In the genomic region with DNA sequence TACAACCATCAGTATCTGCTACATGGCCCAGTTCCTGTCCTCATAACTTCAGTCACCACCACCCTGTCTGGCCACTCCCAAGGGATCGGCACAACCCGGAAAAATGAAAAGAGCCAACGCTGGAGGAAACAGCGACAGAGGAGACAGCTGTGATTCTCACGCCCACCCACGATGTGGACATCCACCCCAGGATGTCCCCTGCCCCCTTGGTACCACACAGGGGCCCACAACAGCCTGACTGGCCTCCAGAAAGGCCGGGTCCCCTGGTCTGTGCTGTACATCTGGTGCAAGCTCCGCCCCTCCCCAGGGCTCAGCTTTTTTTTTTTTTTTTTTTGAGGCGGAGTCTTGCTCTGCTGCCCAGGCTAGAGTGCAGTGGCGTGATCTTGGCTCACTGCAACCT, we compare ENCODE assay signal across 16 cellular contexts. TPM values are rescaled to one million over a fixed set of nuclear protein-coding genes. Genes with fewer than 3 reads are reported as not detected.
DNase-seq lines count a peak whose midpoint lies in the region; TF ChIP-seq lines count a peak whose summit lies in the region.
"Had no signal": no experiment of that assay in that cellular context is flagged by ENCODE, and none has a peak within 500 bp of the region (broad histone marks: within the 10 kb centered on the region; RNA-seq: fewer than 3 reads in every experiment).

No MANE protein-coding gene starts in this region.

- intact Hi-C loops in Caco-2 (cut with micrococcal nuclease; ENCODE audit: unreplicated experiment): no loop called here

- no peaks in the 10 kb centered on the region for H3K9me3 Mint-ChIP-seq in Caco-2 (ENCODE audit: unreplicated experiment)
- H3K9me3 Mint-ChIP-seq: CD4-positive, alpha-beta memory T cell had no signal

- no TSS peak for BruUV-seq in Caco-2 (replicated peaks; lab: Mats Ljungman, UMichigan)

- H3K4me2 ChIP-seq in Karpas-422 (ENCODE audit: low read depth, low read length, poor library complexity, severe bottlenecking) (no peak overlapping the region), fibroblast of lung (ENCODE audit: extremely low read depth, insufficient read depth, low read length) (no peak overlapping the region)
- H3K4me2 ChIP-seq: A549 had no signal

- no peaks in the 10 kb centered on the region for H3K9me2 ChIP-seq in Karpas-422 (replicated peaks; ENCODE audit: insufficient read depth, low read length)

- DNase-seq in Caco-2: no peak
- peak; percentile 77 for DNase-seq in Karpas-422
- no peak for DNase-seq in fibroblast of lung (ENCODE audit: low read depth in 2 of 2)
- no peak for DNase-seq in NCI-H1048 (lab: John Stamatoyannopoulos, UW)
- DNase-seq in T-helper 9 cell: no peak
- no peak for DNase-seq in activated effector memory CD4-positive, alpha-beta T cell treated with anti-CD3 and anti-CD28 coated beads, Interleukin-2, amount 50 U/mL, for 16 hours
- DNase-seq: CD4-positive, alpha-beta memory T cell; DMS79 treated with DMSO at 0.1 percent for 48 hours; GOT3; NCI-H146; NCI-H2081 treated with DMSO at 0.1 percent for 48 hours; NCI-H2227 treated with DMSO at 0.1 percent for 48 hours; NCI-H526 had no signal

- no peaks in the 10 kb centered on the region for H3K4me1 Mint-ChIP-seq in Caco-2 (ENCODE audit: low read depth, unreplicated experiment)

- no peaks in the 10 kb centered on the region for H3K27me3 Mint-ChIP-seq in Caco-2 (ENCODE audit: insufficient read depth, unreplicated experiment)
- H3K27me3 Mint-ChIP-seq: CD4-positive, alpha-beta memory T cell had no signal

- H2AFZ ChIP-seq in Karpas-422 (ENCODE audit: low read length) (no peak overlapping the region), fibroblast of lung (ENCODE audit: low read length) (peak overlapping the region; percentile 31)

- H4K20me1 ChIP-seq in Karpas-422 (ENCODE audit: insufficient read depth, low read depth, low read length) (no peaks in the 10 kb centered on the region), fibroblast of lung (ENCODE audit: control insufficient read depth, extremely low read depth, insufficient read depth, low read length) (no peaks in the 10 kb centered on the region)

- H3K9ac ChIP-seq in Karpas-422 (ENCODE audit: low read length) (no peak overlapping the region), fibroblast of lung (ENCODE audit: insufficient read depth, low read length) (no peak overlapping the region), rectal smooth muscle tissue (ENCODE audit: low read length) (no peak overlapping the region)

- H3K27ac Mint-ChIP-seq in Caco-2 (ENCODE audit: unreplicated experiment): peak overlapping the region; percentile 57

- H3K4me3 Mint-ChIP-seq in Caco-2 (ENCODE audit: unreplicated experiment): no peak overlapping the region
- H3K4me3 Mint-ChIP-seq: CD4-positive, alpha-beta memory T cell had no signal

- no peaks in the 10 kb centered on the region for H3K4me1 ChIP-seq in Caco-2
- peaks cover 27% of the 10 kb centered on the region for H3K4me1 ChIP-seq in Karpas-422 (ENCODE audit: low read length)
- peaks cover 6% of the 10 kb centered on the region for H3K4me1 ChIP-seq in fibroblast of lung (ENCODE audit: control insufficient read depth, extremely low read depth, insufficient read depth, low read length)
- no peaks in the 10 kb centered on the region for H3K4me1 ChIP-seq in rectal smooth muscle tissue (ENCODE audit: control insufficient read depth, insufficient read depth, low read length)

- no peak overlapping the region for H3K4me3 ChIP-seq in Caco-2 (ENCODE audit: low read depth, low read length)
- H3K4me3 ChIP-seq in Karpas-422 (ENCODE audit: low read length): no peak overlapping the region
- no peak overlapping the region for H3K4me3 ChIP-seq in fibroblast of lung (replicated peaks in 1 of 4; ENCODE audit: control extremely low read depth in 1 of 4, insufficient read depth in 1 of 4, low read depth in 3 of 4, low read length in 4 of 4)
- peak overlapping the region; percentile 50 for H3K4me3 ChIP-seq in rectal smooth muscle tissue (ENCODE audit: low read length)
- H3K4me3 ChIP-seq: A549, SK-N-MC had no signal

- CTCF ChIA-PET in Caco-2 (lab: Charles Lee): interaction anchor here (1.2 kb wide), 1 partner anchor 49 kb away, joined by 4 read pairs; no protein-coding TSS in a partner anchor

- H3K36me3 ChIP-seq in Caco-2 (ENCODE audit: control insufficient read depth, insufficient read depth, low read length): no peaks in the 10 kb centered on the region
- H3K36me3 ChIP-seq in Karpas-422 (ENCODE audit: insufficient read depth, low read length): peaks cover 8% of the 10 kb centered on the region; the same call in 1 of the 2 replicates
- H3K36me3 ChIP-seq in fibroblast of lung (ENCODE audit: control insufficient read depth, insufficient read depth, low read length): peaks cover 6% of the 10 kb centered on the region
- no peaks in the 10 kb centered on the region for H3K36me3 ChIP-seq in rectal smooth muscle tissue (ENCODE audit: control insufficient read depth, insufficient read depth, low read length)

- POLR2A ChIA-PET in Caco-2 (lab: Charles Lee): no interaction called here

- H3K9me3 ChIP-seq in Caco-2 (no peaks in the 10 kb centered on the region), Karpas-422 (ENCODE audit: low read length) (no peaks in the 10 kb centered on the region), fibroblast of lung (ENCODE audit: control insufficient read depth, insufficient read depth, low read depth, low read length) (no peaks in the 10 kb centered on the region)
- H3K9me3 ChIP-seq: A549 had no signal

- H3K36me3 Mint-ChIP-seq in Caco-2 (ENCODE audit: insufficient read depth, unreplicated experiment): no peaks in the 10 kb centered on the region

- H3K79me2 ChIP-seq in Karpas-422 (ENCODE audit: low read length) (no peaks in the 10 kb centered on the region), fibroblast of lung (ENCODE audit: control insufficient read depth, insufficient read depth, low read length) (no peaks in the 10 kb centered on the region)

- H3K27me3 ChIP-seq in Caco-2 (replicated peaks; ENCODE audit: control insufficient read depth, insufficient read depth, low read length) (no peaks in the 10 kb centered on the region), Karpas-422 (ENCODE audit: low read length) (no peaks in the 10 kb centered on the region), fibroblast of lung (ENCODE audit: control insufficient read depth, insufficient read depth, low read length) (no peaks in the 10 kb centered on the region), rectal smooth muscle tissue (ENCODE audit: control insufficient read depth, insufficient read depth, low read length) (no peaks in the 10 kb centered on the region)

- TF ChIP-seq CTCF in Caco-2 (IDR thresholded peaks at IDR 0.05; ENCODE audit: insufficient read depth in 1 of 2, low read depth in 1 of 2, low read length in 1 of 2, severe bottlenecking in 1 of 2, unreplicated experiment in 1 of 2) (no peak), fibroblast of lung (conservative IDR thresholded peaks at IDR 0.05 in 1 of 2, IDR thresholded peaks at IDR 0.05 in 1 of 2; ENCODE audit: low read depth in 1 of 2, low read length in 2 of 2) (no peak)

- H3K27ac ChIP-seq in Karpas-422 (ENCODE audit: low read length): no peak overlapping the region
- H3K27ac ChIP-seq in fibroblast of lung (ENCODE audit: insufficient read depth, low read length): no peak overlapping the region
- H3K27ac ChIP-seq in rectal smooth muscle tissue (ENCODE audit: low read depth, low read length): no peak overlapping the region
- H3K27ac ChIP-seq: SK-N-MC had no signal

RNA-seq across cellular contexts. Expression of a gene that starts 12.5 kb away (rescaled TPM):
- total RNA-seq in Caco-2 (2022) (6.8 and 9.8 TPM in 2 replicates), fibroblast of lung (0.26 and 1.2 TPM in 2 replicates)
- total RNA-seq in Karpas-422 (2014; rRNA removed; shearing (Covaris generic); ENCODE audit: low replicate concordance): 34.3 and 60.2 TPM in 2 replicates
- 0.52 and 1.4 TPM in 2 replicates for polyA plus RNA-seq in fibroblast of lung
- 0.26 and 1.2 TPM in 2 replicates for polyA plus RNA-seq in fibroblast of lung (2012)
- not detected in 2 replicates for polyA minus RNA-seq in fibroblast of lung (ENCODE audit: low replicate concordance)

RNA-seq across cellular contexts. Expression of a gene that starts 28.8 kb away (rescaled TPM):
- total RNA-seq in Caco-2 (2022): 81.4 and 88.1 TPM in 2 replicates
- 101 and 105 TPM in 2 replicates for total RNA-seq in Karpas-422 (2014; rRNA removed; shearing (Covaris generic); ENCODE audit: low replicate concordance)
- 47.0 and 95.3 TPM in 2 replicates for total RNA-seq in fibroblast of lung
- polyA plus RNA-seq in fibroblast of lung: 214 and 236 TPM in 2 replicates
- 108 and 115 TPM in 2 replicates for polyA plus RNA-seq in fibroblast of lung (2012)
- 204 and 217 TPM in 2 replicates for polyA minus RNA-seq in fibroblast of lung (ENCODE audit: low replicate concordance)

RNA-seq across cellular contexts. Expression of a gene that starts 34.6 kb away (rescaled TPM):
- total RNA-seq in Caco-2 (2022) (not detected in 2 replicates), fibroblast of lung (not detected in 2 replicates)
- total RNA-seq in Karpas-422 (2014; rRNA removed; shearing (Covaris generic); ENCODE audit: low replicate concordance): 2.3 and 2.6 TPM in 2 replicates
- polyA plus RNA-seq in fibroblast of lung: 0.01 TPM in 1 of 2 replicates, not detected in the other
- polyA plus RNA-seq in fibroblast of lung (2012): not detected in 2 replicates
- not detected in 2 replicates for polyA minus RNA-seq in fibroblast of lung (ENCODE audit: low replicate concordance)
- total RNA-seq: CD4-positive, alpha-beta memory T cell had no signal
- polyA plus RNA-seq: A549 had no signal

RNA-seq across cellular contexts. Expression of a gene that starts 44.8 kb away (rescaled TPM):
- 8.9 and 9.1 TPM in 2 replicates for total RNA-seq in Caco-2 (2022)
- 3.5 and 8.3 TPM in 2 replicates for total RNA-seq in Karpas-422 (2014; rRNA removed; shearing (Covaris generic); ENCODE audit: low replicate concordance)
- 4.6 and 7.6 TPM in 2 replicates for total RNA-seq in fibroblast of lung
- 0.84 and 1.1 TPM in 2 replicates for polyA plus RNA-seq in fibroblast of lung
- polyA plus RNA-seq in fibroblast of lung (2012): 2.1 and 2.4 TPM in 2 replicates
- polyA minus RNA-seq in fibroblast of lung (ENCODE audit: low replicate concordance): 0.52 and 4.4 TPM in 2 replicates
- total RNA-seq: CD4-positive, alpha-beta memory T cell had no signal
